ENCODE assay signal across 20 cellular contexts in the genomic region with DNA sequence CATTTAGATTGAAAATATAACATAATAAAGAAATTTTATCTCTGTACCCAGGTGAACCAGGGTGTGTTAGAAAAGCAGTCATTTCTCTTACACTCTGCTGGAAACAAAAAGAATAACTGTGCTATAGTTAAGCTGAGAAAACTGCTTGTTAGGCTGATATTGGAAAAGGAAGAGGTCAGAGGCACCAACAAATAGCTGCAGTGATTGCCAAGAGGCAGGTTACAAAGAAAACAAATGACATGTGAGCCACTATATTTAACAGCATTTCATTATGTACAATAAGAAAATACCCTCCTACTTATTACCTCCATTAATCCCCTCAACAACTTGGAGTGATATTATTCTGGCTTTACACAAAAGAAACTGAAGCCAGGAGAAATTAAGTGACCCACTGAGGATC.
DNase-seq lines count a peak whose midpoint lies in the region; ATAC-seq, FAIRE-seq and TF ChIP-seq lines count a peak whose summit lies in the region.
"Had no signal": no experiment of that assay in that cellular context is flagged by ENCODE, and none has a peak within 500 bp of the region (broad histone marks: within the 10 kb centered on the region; RNA-seq: fewer than 3 reads in every experiment).

No MANE protein-coding gene starts in this region.

- TF ChIP-seq CTCF in H1 (IDR thresholded peaks at IDR 0.05; ENCODE audit: control extremely low read depth in 1 of 3, insufficient read depth in 1 of 3, low read depth in 1 of 3, low read length in 3 of 3) (no peak), foreskin fibroblast (IDR thresholded peaks at IDR 0.05; ENCODE audit: low read depth, low read length) (no peak)

- H3K27me3 ChIP-seq in H1 (replicated peaks in 1 of 4; ENCODE audit: control insufficient read depth in 3 of 4, extremely low read depth in 1 of 4, insufficient read depth in 3 of 4, low read length in 3 of 4), result no peaks in the 10 kb centered on the region

- no peak overlapping the region for H2BK20ac ChIP-seq in H1 (ENCODE audit: low read length)

- no peak overlapping the region for H3K56ac ChIP-seq in H1 (replicated peaks; ENCODE audit: insufficient read length, low read depth, low read length)

- peaks cover 0 to 5% of the 10 kb centered on the region in 2 experiments; a peak in 1 of 4 replicates for H3K9me3 ChIP-seq in H1 (ENCODE audit: insufficient read depth in 2 of 2, low read depth in 1 of 2, low read length in 1 of 2)

- H3K4ac ChIP-seq in H1 (replicated peaks; ENCODE audit: insufficient read length, low read depth, low read length), result no peak overlapping the region

- H4K20me1 ChIP-seq in H1 (replicated peaks in 1 of 2; ENCODE audit: control insufficient read depth in 1 of 2, insufficient read depth in 2 of 2, low read length in 2 of 2), result no peaks in the 10 kb centered on the region

- CTCF ChIA-PET in H1 (lab: Charles Lee; ENCODE audit: partially characterized antibody), result interaction anchor here (1.3 kb wide), 1 partner anchor 71 kb away, joined by 3 read pairs; no protein-coding TSS in a partner anchor

- TF ChIP-seq EP300 in H1 (IDR thresholded peaks at IDR 0.05; ENCODE audit: borderline replicate concordance in 1 of 2, low read depth in 2 of 2, low read length in 2 of 2), result no peak

- peak overlapping the region; percentile 85; the same call in 1 of the 2 replicates for H2AFZ ChIP-seq in H1 (ENCODE audit: low read length)

- ATAC-seq in HG02870 (IDR thresholded peaks at IDR 0.05; ENCODE audit: unreplicated experiment), result no peak
- ATAC-seq: K562, Panc1, T-cell had no signal

- POLR2A ChIA-PET in H1 (lab: Charles Lee; ENCODE audit: partially characterized antibody), result no interaction called here

- H3K36me3 ChIP-seq in H1 (ENCODE audit: control insufficient read depth in 2 of 4, insufficient read depth in 4 of 4, low read length in 3 of 4), result no peaks in the 10 kb centered on the region; a peak in 1 of 8 replicates

- no peak overlapping the region for H2BK120ac ChIP-seq in H1 (replicated peaks; ENCODE audit: low read depth, low read length)

- no peak overlapping the region for H3K9ac ChIP-seq in H1 (replicated peaks in 1 of 4; ENCODE audit: extremely low read depth in 1 of 4, low read depth in 3 of 4, low read length in 3 of 4)

- H2BK5ac ChIP-seq in H1 (ENCODE audit: low read depth, low read length), result no peak overlapping the region

- no peak for TF ChIP-seq POLR2A in H1 (IDR thresholded peaks at IDR 0.05; ENCODE audit: control extremely low read depth in 1 of 2, low read depth in 2 of 2, low read length in 2 of 2)

- no peak overlapping the region for H4K8ac ChIP-seq in H1 (ENCODE audit: extremely low read depth, insufficient read depth, low read length)

- no peak overlapping the region for H4K5ac ChIP-seq in H1 (ENCODE audit: insufficient read length, low read depth, low read length)

- no peak overlapping the region for H2BK15ac ChIP-seq in H1 (ENCODE audit: low read length)

- no peak overlapping the region for H3K27ac ChIP-seq in H1 (ENCODE audit: low read depth, low read length)
- H3K27ac ChIP-seq: RWPE1 had no signal

- no peaks in the 10 kb centered on the region for H3K79me2 ChIP-seq in H1 (ENCODE audit: control insufficient read depth in 1 of 2, insufficient read depth in 2 of 2, low read length in 2 of 2)

- no peaks in the 10 kb centered on the region for H3K79me1 ChIP-seq in H1 (ENCODE audit: low read depth, low read length)

- H3K23me2 ChIP-seq in H1 (ENCODE audit: low read depth, low read length), result no peaks in the 10 kb centered on the region; the same call in 1 of the 2 replicates

- no peak for TF ChIP-seq RAD21 in H1 (IDR thresholded peaks at IDR 0.05 in 1 of 2, conservative IDR thresholded peaks at IDR 0.05 in 1 of 2; ENCODE audit: low read depth in 2 of 2, low read length in 2 of 2)

- no peak overlapping the region for H2BK12ac ChIP-seq in H1 (ENCODE audit: low read depth, low read length)

- no peak overlapping the region for H3K14ac ChIP-seq in H1 (ENCODE audit: insufficient read length)

- H3K4me3 ChIP-seq in H1 (ENCODE audit: extremely low read depth in 1 of 4, insufficient read depth in 2 of 4, low read depth in 3 of 4, low read length in 4 of 4) (no peak overlapping the region), foreskin fibroblast (ENCODE audit: low read depth in 1 of 2, low read length in 2 of 2) (no peak overlapping the region)
- H3K4me3 ChIP-seq: K562 had no signal

- DNase-seq in NCI-H748 (lab: John Stamatoyannopoulos, UW; ENCODE audit: unreplicated experiment) (peak; percentile 26), NCI-H748 treated with DMSO at 0.1 percent for 48 hours (lab: John Stamatoyannopoulos, UW) (no peak), NCI-H2227 (lab: John Stamatoyannopoulos, UW; ENCODE audit: unreplicated experiment) (peak; percentile 63), H1 (ENCODE audit: low read depth in 1 of 2, low spot score in 2 of 2) (no peak), foreskin fibroblast (no peak)
- no peak for DNase-seq in activated CD8-positive, alpha-beta memory T cell treated with anti-CD3 and anti-CD28 coated beads, Interleukin-2, amount 50 U/mL, for 4 hours
- DNase-seq: 8988T, ACHN, Calu3, DMS79 treated with DMSO at 0.1 percent for 48 hours, H7, Kasumi-1, NCI-H1694 treated with DMSO at 0.1 percent for 48 hours, NCI-H774, SHP77, T-cell had no signal

- no peaks in the 10 kb centered on the region for H3K4me1 ChIP-seq in H1 (replicated peaks in 1 of 4; ENCODE audit: control insufficient read depth in 3 of 4, insufficient read depth in 4 of 4, low read length in 3 of 4)

- no peak overlapping the region for H2AK5ac ChIP-seq in H1 (ENCODE audit: low read depth, low read length)

- FAIRE-seq in H1 (lab: Jason Lieb, UNC), result no peak
- FAIRE-seq: K562 had no signal

- H4K91ac ChIP-seq in H1 (replicated peaks; ENCODE audit: insufficient read length, low read length), result no peak overlapping the region

- H3K18ac ChIP-seq in H1 (ENCODE audit: extremely low read depth, low read length), result no peak overlapping the region

- H3K23ac ChIP-seq in H1 (ENCODE audit: insufficient read length), result no peak overlapping the region

- H3K4me2 ChIP-seq in H1 (ENCODE audit: insufficient read depth in 1 of 2, low read depth in 2 of 2, low read length in 2 of 2), result no peak overlapping the region

TF ChIP-seq in H1, 55 proteins besides CTCF, POLR2A, EP300 and RAD21:
- no peak for TF ChIP-seq GTF2F1 (IDR thresholded peaks at IDR 0.05; ENCODE audit: borderline replicate concordance, low read depth, low read length)
- no peak for TF ChIP-seq SRF (IDR thresholded peaks at IDR 0.05; ENCODE audit: low read depth, low read length)
- TF ChIP-seq POLR2AphosphoS5 (IDR thresholded peaks at IDR 0.05; ENCODE audit: low read depth, low read length), result no peak
- no peak for TF ChIP-seq CBX8 (IDR thresholded peaks at IDR 0.05; ENCODE audit: borderline replicate concordance, low read depth, low read length)
- no peak for TF ChIP-seq ZNF274 (IDR thresholded peaks at IDR 0.05; ENCODE audit: borderline replicate concordance, extremely low read depth, low read length)
- no peak for TF ChIP-seq SIN3A (conservative IDR thresholded peaks at IDR 0.05 in 1 of 2, IDR thresholded peaks at IDR 0.05 in 1 of 2; ENCODE audit: low read depth in 1 of 2, low read length in 2 of 2)
- TF ChIP-seq SAP30 (IDR thresholded peaks at IDR 0.05; ENCODE audit: insufficient read depth, insufficient replicate concordance, low read length), result no peak
TF ChIP-seq in H1: peak in this region for 0.

Comparison
In these comparisons a context has a peak if more than half of its experiments do, and no peak if none do; other contexts are left out.
1. DNase-seq: peak in NCI-H748 (single experiment) and NCI-H2227 (single experiment); none in NCI-H748 treated with DMSO at 0.1 percent for 48 hours (single experiment), H1 (0 of 2), activated CD8-positive, alpha-beta memory T cell treated with anti-CD3 and anti-CD28 coated beads, Interleukin-2, amount 50 U/mL, for 4 hours (single experiment) and foreskin fibroblast (0 of 2).